8 cellular contexts compared by ENCODE assay signal in genomic region chr21:32772281-32773047, GRCh38. TPM values are rescaled to one million over a fixed set of nuclear protein-coding genes. Genes with fewer than 3 reads are reported as not detected.
DNase-seq lines count a peak whose midpoint lies in the region; ATAC-seq and TF ChIP-seq lines count a peak whose summit lies in the region.

No MANE protein-coding gene starts in this region.

- H3K9me3 Mint-ChIP-seq in T-helper 1 cell treated with Interleukin-12 subunit alpha and Interleukin-12 subunit beta and Interleukin-4 antibody, amounts not matched to agents 30 μg/mL and 1 μg/mL, for 36 hours = no peaks in the 10 kb centered on the region

- TF ChIP-seq CTCF in astrocyte of the cerebellum (IDR thresholded peaks at IDR 0.05; ENCODE audit: low read depth, low read length, missing control alignments) (no peak), kidney epithelial cell (IDR thresholded peaks at IDR 0.05; ENCODE audit: insufficient read depth, low read length, poor library complexity, severe bottlenecking) (no peak)

- peak overlapping the region; percentile 89 for H3K4me2 ChIP-seq in BLaER1

- peaks cover 36% of the 10 kb centered on the region for H4K20me1 ChIP-seq in BLaER1

- no peaks in the 10 kb centered on the region for H3K27me3 ChIP-seq in BLaER1
- no peaks in the 10 kb centered on the region for H3K27me3 ChIP-seq in kidney epithelial cell (ENCODE audit: control insufficient read depth, insufficient read depth, low read length)

- no peak for ATAC-seq in HG02642 (IDR thresholded peaks at IDR 0.05; ENCODE audit: poor library complexity, unreplicated experiment)

- peak overlapping the region; percentile 71 for H3K27ac ChIP-seq in BLaER1

- DNase-seq in HK-2 (ENCODE audit: unreplicated experiment) (peak; percentile 11), astrocyte of the cerebellum (ENCODE audit: low read depth) (no peak), kidney epithelial cell (ENCODE audit: low read depth) (no peak), 8988T (no peak)
- DNase-seq in stimulated activated CD4-positive, alpha-beta T cell treated with anti-CD3 and anti-CD28 coated beads, Interleukin-1b, Interleukin-23, amount 100 ng/mL, for 48 hours = peak; percentile 77

- H3K4me1 Mint-ChIP-seq in T-helper 1 cell treated with Interleukin-12 subunit alpha and Interleukin-12 subunit beta and Interleukin-4 antibody, amounts not matched to agents 30 μg/mL and 1 μg/mL, for 36 hours (ENCODE audit: low read depth) = peaks cover 34% of the 10 kb centered on the region

- H3K27me3 Mint-ChIP-seq in T-helper 1 cell treated with Interleukin-12 subunit alpha and Interleukin-12 subunit beta and Interleukin-4 antibody, amounts not matched to agents 30 μg/mL and 1 μg/mL, for 36 hours (ENCODE audit: low read depth) = peaks cover 4% of the 10 kb centered on the region

- peaks cover 21% of the 10 kb centered on the region for H3K36me3 ChIP-seq in BLaER1
- no peaks in the 10 kb centered on the region for H3K36me3 ChIP-seq in kidney epithelial cell (ENCODE audit: control insufficient read depth, insufficient read depth, low read length)

- peaks cover 17% of the 10 kb centered on the region for H3K36me3 Mint-ChIP-seq in T-helper 1 cell treated with Interleukin-12 subunit alpha and Interleukin-12 subunit beta and Interleukin-4 antibody, amounts not matched to agents 30 μg/mL and 1 μg/mL, for 36 hours (ENCODE audit: low read depth)

- H3K4me3 ChIP-seq in BLaER1 (peak overlapping the region; percentile 96), astrocyte of the cerebellum (ENCODE audit: low read depth, low read length) (peak overlapping the region; percentile 86), kidney epithelial cell (ENCODE audit: low read depth, low read length) (peak overlapping the region; percentile 60)

- peaks cover 7% of the 10 kb centered on the region; the same call in 1 of the 2 replicates for H3K9me3 ChIP-seq in BLaER1

- peak overlapping the region; percentile 78 for H3K9ac ChIP-seq in BLaER1

- peaks cover 30% of the 10 kb centered on the region for H3K4me1 ChIP-seq in BLaER1

- in situ Hi-C loops in astrocyte of the cerebellum (cut with HindIII; ENCODE audit: low sequenced_read_pairs) = no loop called here

- peak overlapping the region; percentile 100 for H3K27ac Mint-ChIP-seq in T-helper 1 cell treated with Interleukin-12 subunit alpha and Interleukin-12 subunit beta and Interleukin-4 antibody, amounts not matched to agents 30 μg/mL and 1 μg/mL, for 36 hours

- peak overlapping the region; percentile 98 for H3K4me3 Mint-ChIP-seq in T-helper 1 cell treated with Interleukin-12 subunit alpha and Interleukin-12 subunit beta and Interleukin-4 antibody, amounts not matched to agents 30 μg/mL and 1 μg/mL, for 36 hours

RNA-seq across cellular contexts. Expression of gene PAXBP1, which starts 0.9 kb away (rescaled TPM):
- total RNA-seq in kidney epithelial cell = 18.1 and 18.2 TPM in 2 replicates

RNA-seq across cellular contexts. Expression of gene SYNJ1, which starts 44.7 kb away (rescaled TPM):
- 2.4 and 3.5 TPM in 2 replicates for total RNA-seq in kidney epithelial cell

Comparison
In these comparisons a context has a peak if more than half of its experiments do, and no peak if none do; other contexts are left out.
1. DNase-seq: peak in HK-2 (single experiment) and stimulated activated CD4-positive, alpha-beta T cell treated with anti-CD3 and anti-CD28 coated beads, Interleukin-1b, Interleukin-23, amount 100 ng/mL, for 48 hours (single experiment); none in astrocyte of the cerebellum (single experiment), kidney epithelial cell (single experiment) and 8988T (single experiment).
2. Peak in every context shown above with its lines, with median percentiles within 50 percentile points of each other: H3K4me3 ChIP-seq.